8 cellular contexts compared by ENCODE assay signal in the genomic region with DNA sequence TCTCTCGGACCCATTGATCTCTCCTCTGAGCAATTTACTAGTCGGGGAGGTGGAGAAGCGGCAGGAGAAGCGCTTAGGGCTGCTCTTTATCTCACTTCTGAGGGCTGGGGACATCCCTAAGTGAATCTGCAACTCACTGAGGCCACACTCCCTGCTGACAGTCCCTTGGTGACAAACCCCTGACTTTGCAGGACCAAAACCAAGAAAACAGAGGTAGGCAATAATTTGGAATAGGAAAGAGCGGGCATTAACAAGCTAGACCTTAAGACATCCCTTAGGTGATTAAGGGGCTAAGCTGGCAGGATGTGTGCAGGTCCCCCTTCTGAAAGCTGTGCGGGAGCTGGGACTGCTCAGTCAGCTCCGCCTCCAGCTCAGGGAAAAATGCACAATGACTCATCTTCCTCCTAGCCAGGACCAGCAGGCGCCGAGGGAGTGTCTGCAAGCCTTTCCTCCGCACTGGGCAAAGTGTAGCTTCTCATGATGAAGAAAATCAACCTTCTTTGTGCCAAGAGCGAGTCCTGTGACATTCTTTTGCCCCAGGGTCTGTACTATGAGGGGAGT.
DNase-seq lines count a peak whose midpoint lies in the region; ATAC-seq lines count a peak whose summit lies in the region.

No MANE protein-coding gene starts in this region.

- no peak overlapping the region for H3K27ac Mint-ChIP-seq in activated T-cell treated with anti-CD3 and anti-CD28 coated beads, Interleukin-2, amount 50 U/mL, for 24 hours
- H3K27ac Mint-ChIP-seq in activated naive CD8-positive, alpha-beta T cell treated with anti-CD3 and anti-CD28 coated beads, Interleukin-2, amount 50 U/mL, for 24 hours = no peak overlapping the region

- peak overlapping the region; percentile 21 for H3K4me3 Mint-ChIP-seq in activated T-cell treated with anti-CD3 and anti-CD28 coated beads, Interleukin-2, amount 50 U/mL, for 24 hours
- no peak overlapping the region for H3K4me3 Mint-ChIP-seq in activated T-cell treated with anti-CD3 and anti-CD28 coated beads, Interleukin-2, amount 50 U/mL, for 4 hours
- peak overlapping the region; percentile 23 for H3K4me3 Mint-ChIP-seq in activated naive CD8-positive, alpha-beta T cell treated with anti-CD3 and anti-CD28 coated beads, Interleukin-2, amount 50 U/mL, for 24 hours

- intact Hi-C loops in right cardiac atrium (cut with DNase I) = no loop called here

- H3K27me3 ChIP-seq in right cardiac atrium (ENCODE audit: control insufficient read depth, insufficient read depth) = peaks cover 3% of the 10 kb centered on the region

- H3K27me3 Mint-ChIP-seq in activated T-cell treated with anti-CD3 and anti-CD28 coated beads, Interleukin-2, amount 50 U/mL, for 24 hours = peaks cover 49% of the 10 kb centered on the region
- peaks cover 28% of the 10 kb centered on the region for H3K27me3 Mint-ChIP-seq in activated T-cell treated with anti-CD3 and anti-CD28 coated beads, Interleukin-2, amount 50 U/mL, for 4 hours (ENCODE audit: low read depth)
- peaks cover 24% of the 10 kb centered on the region for H3K27me3 Mint-ChIP-seq in activated naive CD8-positive, alpha-beta T cell treated with anti-CD3 and anti-CD28 coated beads, Interleukin-2, amount 50 U/mL, for 24 hours

- 8% methylated on average over 11 of the region's 11 CpGs for WGBS in right cardiac atrium

- H3K4me3 ChIP-seq in right cardiac atrium (ENCODE audit: low read length) = no peak overlapping the region

- no peak overlapping the region for H3K27ac ChIP-seq in right cardiac atrium (ENCODE audit: low read length)

- no peak for ATAC-seq in activated T-cell treated with anti-CD3 and anti-CD28 coated beads, Interleukin-2, amount 50 U/mL, for 4 hours
- ATAC-seq in activated naive CD8-positive, alpha-beta T cell treated with anti-CD3 and anti-CD28 coated beads, Interleukin-2, amount 50 U/mL, for 24 hours = peak; percentile 65
- ATAC-seq in right cardiac atrium = peak; percentile 88 to 97
- ATAC-seq in HG02852 (IDR thresholded peaks at IDR 0.05; ENCODE audit: unreplicated experiment) = no peak

- no peaks in the 10 kb centered on the region for H3K4me1 ChIP-seq in right cardiac atrium (ENCODE audit: control insufficient read depth, insufficient read depth, low read length)

- H3K9me3 ChIP-seq in right cardiac atrium (ENCODE audit: control insufficient read depth, low read length) = no peaks in the 10 kb centered on the region

- no peaks in the 10 kb centered on the region for H3K9me3 Mint-ChIP-seq in activated T-cell treated with anti-CD3 and anti-CD28 coated beads, Interleukin-2, amount 50 U/mL, for 24 hours
- H3K9me3 Mint-ChIP-seq in activated T-cell treated with anti-CD3 and anti-CD28 coated beads, Interleukin-2, amount 50 U/mL, for 4 hours = no peaks in the 10 kb centered on the region
- H3K9me3 Mint-ChIP-seq in activated naive CD8-positive, alpha-beta T cell treated with anti-CD3 and anti-CD28 coated beads, Interleukin-2, amount 50 U/mL, for 24 hours = no peaks in the 10 kb centered on the region

- no peaks in the 10 kb centered on the region for H3K36me3 Mint-ChIP-seq in activated T-cell treated with anti-CD3 and anti-CD28 coated beads, Interleukin-2, amount 50 U/mL, for 24 hours (ENCODE audit: low read depth)
- no peaks in the 10 kb centered on the region for H3K36me3 Mint-ChIP-seq in activated T-cell treated with anti-CD3 and anti-CD28 coated beads, Interleukin-2, amount 50 U/mL, for 4 hours (ENCODE audit: insufficient read depth)
- no peaks in the 10 kb centered on the region for H3K36me3 Mint-ChIP-seq in activated naive CD8-positive, alpha-beta T cell treated with anti-CD3 and anti-CD28 coated beads, Interleukin-2, amount 50 U/mL, for 24 hours (ENCODE audit: low read depth)

- no peak for DNase-seq in activated T-cell treated with anti-CD3 and anti-CD28 coated beads, Interleukin-2, amount 50 U/mL, for 24 hours
- no peak for DNase-seq in activated T-cell treated with anti-CD3 and anti-CD28 coated beads, Interleukin-2, amount 50 U/mL, for 4 hours
- peak; percentile 81 for DNase-seq in NCI-H146 treated with DMSO at 0.1 percent for 48 hours (lab: John Stamatoyannopoulos, UW; ENCODE audit: unreplicated experiment)
- DNase-seq in activated naive CD8-positive, alpha-beta T cell treated with anti-CD3 and anti-CD28 coated beads, Interleukin-2, amount 50 U/mL, for 24 hours = no peak
- DNase-seq in right cardiac atrium = peak in 2 of 3 donors; percentile 51 to 58
- peak; percentile 52 for DNase-seq in retina
- no peak for DNase-seq in activated CD8-positive, alpha-beta memory T cell treated with anti-CD3 and anti-CD28 coated beads, Interleukin-2, amount 50 U/mL, for 48 hours

- peaks cover 10% of the 10 kb centered on the region for H3K4me1 Mint-ChIP-seq in activated T-cell treated with anti-CD3 and anti-CD28 coated beads, Interleukin-2, amount 50 U/mL, for 24 hours (ENCODE audit: low read depth)
- H3K4me1 Mint-ChIP-seq in activated T-cell treated with anti-CD3 and anti-CD28 coated beads, Interleukin-2, amount 50 U/mL, for 4 hours (ENCODE audit: low read depth) = peaks cover 5% of the 10 kb centered on the region
- peaks cover 9% of the 10 kb centered on the region for H3K4me1 Mint-ChIP-seq in activated naive CD8-positive, alpha-beta T cell treated with anti-CD3 and anti-CD28 coated beads, Interleukin-2, amount 50 U/mL, for 24 hours

Comparison
In these comparisons a context has a peak if more than half of its experiments do, and no peak if none do; other contexts are left out.
1. DNase-seq: peak in NCI-H146 treated with DMSO at 0.1 percent for 48 hours (single experiment), right cardiac atrium (2 of 3) and retina (single experiment); none in activated T-cell treated with anti-CD3 and anti-CD28 coated beads, Interleukin-2, amount 50 U/mL, for 24 hours (single experiment), activated T-cell treated with anti-CD3 and anti-CD28 coated beads, Interleukin-2, amount 50 U/mL, for 4 hours (single experiment), activated naive CD8-positive, alpha-beta T cell treated with anti-CD3 and anti-CD28 coated beads, Interleukin-2, amount 50 U/mL, for 24 hours (single experiment) and activated CD8-positive, alpha-beta memory T cell treated with anti-CD3 and anti-CD28 coated beads, Interleukin-2, amount 50 U/mL, for 48 hours (single experiment).
2. ATAC-seq: peak in activated naive CD8-positive, alpha-beta T cell treated with anti-CD3 and anti-CD28 coated beads, Interleukin-2, amount 50 U/mL, for 24 hours (single experiment) and right cardiac atrium (2 of 2); none in activated T-cell treated with anti-CD3 and anti-CD28 coated beads, Interleukin-2, amount 50 U/mL, for 4 hours (0 of 2) and HG02852 (single experiment).